Comparison of ENCODE assay signal across 11 cellular contexts in genomic region chr12:67426067-67426466, GRCh38.
DNase-seq lines count a peak whose midpoint lies in the region; ATAC-seq, FAIRE-seq and TF ChIP-seq lines count a peak whose summit lies in the region.
"Had no signal": no experiment of that assay in that cellular context is flagged by ENCODE, and none has a peak within 500 bp of the region (broad histone marks: within the 10 kb centered on the region; RNA-seq: fewer than 3 reads in every experiment).

No MANE protein-coding gene starts in this region.

- H4K20me1 ChIP-seq in GM12878 (ENCODE audit: control insufficient read depth, insufficient read depth) = no peaks in the 10 kb centered on the region

- TF ChIP-seq EP300 in GM12878 (IDR thresholded peaks at IDR 0.05; ENCODE audit: borderline replicate concordance in 1 of 2, control insufficient read depth in 1 of 2, low read depth in 2 of 2, low read length in 2 of 2) = no peak

- H2AFZ ChIP-seq in GM12878 (ENCODE audit: control insufficient read depth, low read depth, low read length) = no peak overlapping the region

- H3K36me3 ChIP-seq in GM12878 (ENCODE audit: control insufficient read depth in 2 of 2, insufficient read depth in 2 of 2, low read length in 1 of 2) = no peaks in the 10 kb centered on the region
- H3K36me3 ChIP-seq: right lobe of liver had no signal

- WGBS in GM12878 (ENCODE audit: insufficient coverage, insufficient replicate concordance, low lambda C conversion rate, missing lambda C conversion rate) = 48% methylated on average over 2 of the region's 2 CpGs

- no peak for ATAC-seq in GM12878
- ATAC-seq in GM18861 (IDR thresholded peaks at IDR 0.05; ENCODE audit: unreplicated experiment) = no peak
- no peak for ATAC-seq in GM19035 (IDR thresholded peaks at IDR 0.05; ENCODE audit: unreplicated experiment)

- intact Hi-C loops in GM12878 (cut with micrococcal nuclease; ENCODE audit: unreplicated experiment) (no loop called here), posterior cingulate gyrus (cut with DNase I) (no loop called here)

- no peak overlapping the region for H3K4me2 ChIP-seq in GM12878 (ENCODE audit: control insufficient read depth, insufficient read depth)

- FAIRE-seq in GM12878 (lab: Jason Lieb, UNC) = no peak

- RAD21 ChIA-PET in GM12878 (lab: Charles Lee; ENCODE audit: unreplicated experiment) = no interaction called here

- no peak overlapping the region for H3K27ac ChIP-seq in GM12878 (ENCODE audit: control insufficient read depth, insufficient read depth)
- H3K27ac ChIP-seq: right lobe of liver had no signal

- no peak for TF ChIP-seq RAD21 in GM12878 (IDR thresholded peaks at IDR 0.05; ENCODE audit: insufficient read depth, low read depth, low read length)

- POLR2A ChIA-PET in GM12878 (lab: Charles Lee) = no interaction called here

- TF ChIP-seq CTCF in GM12878 (IDR thresholded peaks at IDR 0.05 in 2 of 3, conservative IDR thresholded peaks at IDR 0.05 in 1 of 3; ENCODE audit: control insufficient read depth in 2 of 3, extremely low read depth in 1 of 3, insufficient read depth in 1 of 3, low read depth in 3 of 3, low read length in 3 of 3) = no peak

- no peaks in the 10 kb centered on the region for H3K79me2 ChIP-seq in GM12878 (ENCODE audit: control insufficient read depth, insufficient read depth, low read length)

- no peak overlapping the region for H3K9ac ChIP-seq in GM12878 (ENCODE audit: control insufficient read depth, insufficient read depth, low read length)

- H3K27me3 ChIP-seq in GM12878 (replicated peaks in 1 of 2; ENCODE audit: control insufficient read depth in 2 of 2, insufficient read depth in 2 of 2, low read length in 1 of 2) = no peaks in the 10 kb centered on the region
- H3K27me3 ChIP-seq: right lobe of liver had no signal

- SMC1A ChIA-PET in GM12878 (lab: Charles Lee; ENCODE audit: uncharacterized antibody, unreplicated experiment) = no interaction called here

- in situ Hi-C loops in GM12878 (cut with MboI) = no loop called here

- no peak for TF ChIP-seq POLR2A in GM12878 (IDR thresholded peaks at IDR 0.05; ENCODE audit: low read depth, low read length)

- no peak overlapping the region for H3K4me3 ChIP-seq in GM12878
- H3K4me3 ChIP-seq: right lobe of liver had no signal

- DNase-seq in DMS153 (lab: John Stamatoyannopoulos, UW) (peak; percentile 78), NCI-H1436 treated with DMSO at 0.1 percent for 48 hours (lab: John Stamatoyannopoulos, UW) (peak; percentile 68), GM12878 (ENCODE audit: low read depth, low spot score) (no peak), myocyte (ENCODE audit: low read depth) (peak; percentile 70), posterior cingulate gyrus (no peak)
- DNase-seq in effector CD8-positive, alpha-beta T cell (lab: John Stamatoyannopoulos, UW) = no peak
- DNase-seq: activated naive CD4-positive, alpha-beta T cell treated with anti-CD3 and anti-CD28 coated beads, Interleukin-2, amount 10 ng/mL, durations not matched to agents 7 days and 5 days; KBM-7; right lobe of liver had no signal

- no peaks in the 10 kb centered on the region for H3K4me1 ChIP-seq in GM12878 (ENCODE audit: control insufficient read depth, insufficient read depth, low read length)

- CTCF ChIA-PET in GM12878 (lab: Yijun Ruan, JAX) = interaction anchor here (0.7 kb wide), 1 partner anchor 73 kb away, joined by 3 read pairs; no protein-coding TSS in a partner anchor

- no peaks in the 10 kb centered on the region for H3K9me3 ChIP-seq in GM12878 (replicated peaks; ENCODE audit: control insufficient read depth, insufficient read depth, low read length)
- H3K9me3 ChIP-seq: right lobe of liver had no signal

- BruUV-seq in GM12878 (replicated peaks; lab: Mats Ljungman, UMichigan) = no TSS peak

TF ChIP-seq in GM12878, 131 proteins besides CTCF, POLR2A, EP300 and RAD21:
- no peak for TF ChIP-seq HDAC6 (IDR thresholded peaks at IDR 0.05; ENCODE audit: unreplicated experiment)
- TF ChIP-seq KAT2A (conservative IDR thresholded peaks at IDR 0.05; ENCODE audit: control insufficient read depth, low read depth, low read length) = no peak
- peak; percentile 29 for TF ChIP-seq USF1 (IDR thresholded peaks at IDR 0.05; ENCODE audit: borderline replicate concordance, extremely low read length, insufficient read depth, low read depth, low read length)
- peak in 1 of 2 experiments; percentile 42; a peak in 1 of 4 replicates for TF ChIP-seq BHLHE40 (IDR thresholded peaks at IDR 0.05; ENCODE audit: borderline replicate concordance in 1 of 2, low read depth in 2 of 2, low read length in 1 of 2)
- TF ChIP-seq, protein P1, sequence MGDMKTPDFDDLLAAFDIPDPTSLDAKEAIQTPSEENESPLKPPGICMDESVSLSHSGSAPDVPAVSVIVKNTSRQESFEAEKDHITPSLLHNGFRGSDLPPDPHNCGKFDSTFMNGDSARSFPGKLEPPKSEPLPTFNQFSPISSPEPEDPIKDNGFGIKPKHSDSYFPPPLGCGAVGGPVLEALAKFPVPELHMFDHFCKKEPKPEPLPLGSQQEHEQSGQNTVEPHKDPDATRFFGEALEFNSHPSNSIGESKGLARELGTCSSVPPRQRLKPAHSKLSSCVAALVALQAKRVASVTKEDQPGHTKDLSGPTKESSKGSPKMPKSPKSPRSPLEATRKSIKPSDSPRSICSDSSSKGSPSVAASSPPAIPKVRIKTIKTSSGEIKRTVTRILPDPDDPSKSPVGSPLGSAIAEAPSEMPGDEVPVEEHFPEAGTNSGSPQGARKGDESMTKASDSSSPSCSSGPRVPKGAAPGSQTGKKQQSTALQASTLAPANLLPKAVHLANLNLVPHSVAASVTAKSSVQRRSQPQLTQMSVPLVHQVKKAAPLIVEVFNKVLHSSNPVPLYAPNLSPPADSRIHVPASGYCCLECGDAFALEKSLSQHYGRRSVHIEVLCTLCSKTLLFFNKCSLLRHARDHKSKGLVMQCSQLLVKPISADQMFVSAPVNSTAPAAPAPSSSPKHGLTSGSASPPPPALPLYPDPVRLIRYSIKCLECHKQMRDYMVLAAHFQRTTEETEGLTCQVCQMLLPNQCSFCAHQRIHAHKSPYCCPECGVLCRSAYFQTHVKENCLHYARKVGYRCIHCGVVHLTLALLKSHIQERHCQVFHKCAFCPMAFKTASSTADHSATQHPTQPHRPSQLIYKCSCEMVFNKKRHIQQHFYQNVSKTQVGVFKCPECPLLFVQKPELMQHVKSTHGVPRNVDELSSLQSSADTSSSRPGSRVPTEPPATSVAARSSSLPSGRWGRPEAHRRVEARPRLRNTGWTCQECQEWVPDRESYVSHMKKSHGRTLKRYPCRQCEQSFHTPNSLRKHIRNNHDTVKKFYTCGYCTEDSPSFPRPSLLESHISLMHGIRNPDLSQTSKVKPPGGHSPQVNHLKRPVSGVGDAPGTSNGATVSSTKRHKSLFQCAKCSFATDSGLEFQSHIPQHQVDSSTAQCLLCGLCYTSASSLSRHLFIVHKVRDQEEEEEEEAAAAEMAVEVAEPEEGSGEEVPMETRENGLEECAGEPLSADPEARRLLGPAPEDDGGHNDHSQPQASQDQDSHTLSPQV (IDR thresholded peaks at IDR 0.05) = no peak
- peak; percentile 84 for TF ChIP-seq RAD51 (IDR thresholded peaks at IDR 0.05)
- no peak for TF ChIP-seq EGR1 (IDR thresholded peaks at IDR 0.05; ENCODE audit: borderline replicate concordance in 1 of 2, low read depth in 2 of 2, low read length in 2 of 2)
- no peak for TF ChIP-seq WRNIP1 (IDR thresholded peaks at IDR 0.05; ENCODE audit: borderline replicate concordance, low read depth, low read length)
- no peak for TF ChIP-seq ASH2L (IDR thresholded peaks at IDR 0.05; ENCODE audit: borderline replicate concordance, low read depth)

Comparison
In these comparisons a context has a peak if more than half of its experiments do, and no peak if none do; other contexts are left out.
1. DNase-seq: peak in DMS153 (single experiment), NCI-H1436 treated with DMSO at 0.1 percent for 48 hours (single experiment) and myocyte (single experiment); none in GM12878 (single experiment), effector CD8-positive, alpha-beta T cell (single experiment) and posterior cingulate gyrus (0 of 10).